Comparison of ENCODE assay signal across 1 cellular context in the genomic region with DNA sequence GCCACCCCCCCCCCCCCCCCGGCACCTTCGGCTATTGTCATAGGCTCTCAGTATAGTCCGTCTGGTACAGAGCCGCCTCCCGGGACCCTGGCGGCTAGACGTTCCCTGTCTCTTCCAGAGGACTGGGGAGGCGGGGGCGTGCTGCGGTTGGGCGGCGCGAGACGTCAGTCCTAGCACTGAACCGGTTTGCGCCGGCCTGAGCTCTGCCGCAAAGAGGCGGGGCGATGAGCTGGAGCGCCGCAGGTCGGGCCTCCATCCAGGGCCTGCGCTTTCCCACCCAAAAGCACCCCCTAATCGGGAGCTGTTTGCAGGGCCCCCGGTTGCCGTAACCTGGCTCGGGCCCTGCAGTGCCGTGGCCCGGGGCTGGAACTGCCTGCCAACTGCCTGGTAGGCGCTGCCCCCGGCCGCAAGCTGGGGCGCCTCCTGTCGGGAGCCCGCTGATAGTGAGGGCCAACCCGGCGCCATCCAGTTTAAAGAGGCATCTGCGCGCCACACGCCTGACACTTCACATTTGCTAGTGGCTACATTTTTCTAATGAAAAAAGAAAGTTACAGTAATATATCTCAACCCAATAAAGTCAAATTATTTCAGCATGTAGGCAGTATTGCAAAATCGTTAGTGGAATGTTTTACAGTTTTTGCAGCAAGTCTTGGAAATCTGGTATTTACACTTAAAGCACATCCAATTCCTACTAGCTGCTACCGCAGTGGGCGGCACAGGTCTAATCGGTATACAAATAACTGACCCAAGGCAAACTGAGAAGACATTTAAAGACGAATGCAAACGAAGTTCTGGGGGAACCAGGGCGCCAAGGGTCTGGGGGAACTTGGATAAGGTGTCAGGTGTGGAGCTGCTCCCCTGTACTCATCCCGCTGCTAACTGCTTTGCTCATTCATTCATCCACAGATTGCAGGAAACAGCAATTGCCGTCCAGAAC.
TF ChIP-seq lines count a peak whose summit lies in the region.

No MANE protein-coding gene starts in this region.

TF ChIP-seq in H1, 55 proteins besides CTCF, POLR2A, EP300 and RAD21:
- no peak for TF ChIP-seq SIX5 (IDR thresholded peaks at IDR 0.05; ENCODE audit: low read depth, low read length)
- TF ChIP-seq SP4 (IDR thresholded peaks at IDR 0.05; ENCODE audit: low read length): no peak
- TF ChIP-seq, protein P1, sequence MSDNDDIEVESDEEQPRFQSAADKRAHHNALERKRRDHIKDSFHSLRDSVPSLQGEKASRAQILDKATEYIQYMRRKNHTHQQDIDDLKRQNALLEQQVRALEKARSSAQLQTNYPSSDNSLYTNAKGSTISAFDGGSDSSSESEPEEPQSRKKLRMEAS (IDR thresholded peaks at IDR 0.05): peak; percentile 65
- TF ChIP-seq, protein P2, sequence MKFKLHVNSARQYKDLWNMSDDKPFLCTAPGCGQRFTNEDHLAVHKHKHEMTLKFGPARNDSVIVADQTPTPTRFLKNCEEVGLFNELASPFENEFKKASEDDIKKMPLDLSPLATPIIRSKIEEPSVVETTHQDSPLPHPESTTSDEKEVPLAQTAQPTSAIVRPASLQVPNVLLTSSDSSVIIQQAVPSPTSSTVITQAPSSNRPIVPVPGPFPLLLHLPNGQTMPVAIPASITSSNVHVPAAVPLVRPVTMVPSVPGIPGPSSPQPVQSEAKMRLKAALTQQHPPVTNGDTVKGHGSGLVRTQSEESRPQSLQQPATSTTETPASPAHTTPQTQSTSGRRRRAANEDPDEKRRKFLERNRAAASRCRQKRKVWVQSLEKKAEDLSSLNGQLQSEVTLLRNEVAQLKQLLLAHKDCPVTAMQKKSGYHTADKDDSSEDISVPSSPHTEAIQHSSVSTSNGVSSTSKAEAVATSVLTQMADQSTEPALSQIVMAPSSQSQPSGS (IDR thresholded peaks at IDR 0.05; ENCODE audit: low read length): no peak; the same call in 1 of the 2 replicates
- TF ChIP-seq KDM1A (IDR thresholded peaks at IDR 0.05; ENCODE audit: borderline replicate concordance, low read length): 0 out of 2 replicates have a peak, but pooled peaks have one; percentile 28
- TF ChIP-seq SIN3A (conservative IDR thresholded peaks at IDR 0.05 in 1 of 2, IDR thresholded peaks at IDR 0.05 in 1 of 2; ENCODE audit: low read depth in 1 of 2, low read length in 2 of 2): peak in 1 of 2 experiments; percentile 77; a peak in 2 of 4 replicates
- no peak for TF ChIP-seq CREB1 (IDR thresholded peaks at IDR 0.05)
- peak; percentile 55; the same call in 1 of the 2 replicates for TF ChIP-seq JUN (IDR thresholded peaks at IDR 0.05; ENCODE audit: low read depth, low read length)
- peak; percentile 73 for TF ChIP-seq TBP (IDR thresholded peaks at IDR 0.05; ENCODE audit: low read depth, low read length)
- no peak for TF ChIP-seq FOSL1 (IDR thresholded peaks at IDR 0.05; ENCODE audit: insufficient read depth, low read depth, low read length)
- TF ChIP-seq TAF1 (IDR thresholded peaks at IDR 0.05; ENCODE audit: low read depth, low read length): peak; percentile 83
- no peak for TF ChIP-seq SP2 (IDR thresholded peaks at IDR 0.05; ENCODE audit: low read length)
- peak; percentile 64 for TF ChIP-seq NANOG (IDR thresholded peaks at IDR 0.05; ENCODE audit: insufficient read depth, low read depth, low read length, poor library complexity, severe bottlenecking)
- TF ChIP-seq ASH2L (IDR thresholded peaks at IDR 0.05; ENCODE audit: low read length): peak; percentile 70
- peak; percentile 74 for TF ChIP-seq POLR2AphosphoS5 (IDR thresholded peaks at IDR 0.05; ENCODE audit: low read depth, low read length)
- TF ChIP-seq SUZ12 (IDR thresholded peaks at IDR 0.05; ENCODE audit: low read length): no peak
- TF ChIP-seq KDM5A (IDR thresholded peaks at IDR 0.05; ENCODE audit: low read length): no peak
- TF ChIP-seq EZH2 (IDR thresholded peaks at IDR 0.05; ENCODE audit: low read depth, low read length, severe bottlenecking): no peak
- TF ChIP-seq, protein P3, sequence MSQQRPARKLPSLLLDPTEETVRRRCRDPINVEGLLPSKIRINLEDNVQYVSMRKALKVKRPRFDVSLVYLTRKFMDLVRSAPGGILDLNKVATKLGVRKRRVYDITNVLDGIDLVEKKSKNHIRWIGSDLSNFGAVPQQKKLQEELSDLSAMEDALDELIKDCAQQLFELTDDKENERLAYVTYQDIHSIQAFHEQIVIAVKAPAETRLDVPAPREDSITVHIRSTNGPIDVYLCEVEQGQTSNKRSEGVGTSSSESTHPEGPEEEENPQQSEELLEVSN (IDR thresholded peaks at IDR 0.05): peak; percentile 83
- peak; percentile 80 for TF ChIP-seq YY1 (IDR thresholded peaks at IDR 0.05; ENCODE audit: low read depth, low read length)
- 0 out of 2 replicates have a peak, but pooled peaks have one; percentile 2 for TF ChIP-seq NRF1 (IDR thresholded peaks at IDR 0.05; ENCODE audit: low read depth, low read length)
- peak; percentile 77 for TF ChIP-seq TAF7 (optimal IDR thresholded peaks at IDR 0.05; ENCODE audit: borderline replicate concordance, low read depth, low read length)
- TF ChIP-seq, protein P4, sequence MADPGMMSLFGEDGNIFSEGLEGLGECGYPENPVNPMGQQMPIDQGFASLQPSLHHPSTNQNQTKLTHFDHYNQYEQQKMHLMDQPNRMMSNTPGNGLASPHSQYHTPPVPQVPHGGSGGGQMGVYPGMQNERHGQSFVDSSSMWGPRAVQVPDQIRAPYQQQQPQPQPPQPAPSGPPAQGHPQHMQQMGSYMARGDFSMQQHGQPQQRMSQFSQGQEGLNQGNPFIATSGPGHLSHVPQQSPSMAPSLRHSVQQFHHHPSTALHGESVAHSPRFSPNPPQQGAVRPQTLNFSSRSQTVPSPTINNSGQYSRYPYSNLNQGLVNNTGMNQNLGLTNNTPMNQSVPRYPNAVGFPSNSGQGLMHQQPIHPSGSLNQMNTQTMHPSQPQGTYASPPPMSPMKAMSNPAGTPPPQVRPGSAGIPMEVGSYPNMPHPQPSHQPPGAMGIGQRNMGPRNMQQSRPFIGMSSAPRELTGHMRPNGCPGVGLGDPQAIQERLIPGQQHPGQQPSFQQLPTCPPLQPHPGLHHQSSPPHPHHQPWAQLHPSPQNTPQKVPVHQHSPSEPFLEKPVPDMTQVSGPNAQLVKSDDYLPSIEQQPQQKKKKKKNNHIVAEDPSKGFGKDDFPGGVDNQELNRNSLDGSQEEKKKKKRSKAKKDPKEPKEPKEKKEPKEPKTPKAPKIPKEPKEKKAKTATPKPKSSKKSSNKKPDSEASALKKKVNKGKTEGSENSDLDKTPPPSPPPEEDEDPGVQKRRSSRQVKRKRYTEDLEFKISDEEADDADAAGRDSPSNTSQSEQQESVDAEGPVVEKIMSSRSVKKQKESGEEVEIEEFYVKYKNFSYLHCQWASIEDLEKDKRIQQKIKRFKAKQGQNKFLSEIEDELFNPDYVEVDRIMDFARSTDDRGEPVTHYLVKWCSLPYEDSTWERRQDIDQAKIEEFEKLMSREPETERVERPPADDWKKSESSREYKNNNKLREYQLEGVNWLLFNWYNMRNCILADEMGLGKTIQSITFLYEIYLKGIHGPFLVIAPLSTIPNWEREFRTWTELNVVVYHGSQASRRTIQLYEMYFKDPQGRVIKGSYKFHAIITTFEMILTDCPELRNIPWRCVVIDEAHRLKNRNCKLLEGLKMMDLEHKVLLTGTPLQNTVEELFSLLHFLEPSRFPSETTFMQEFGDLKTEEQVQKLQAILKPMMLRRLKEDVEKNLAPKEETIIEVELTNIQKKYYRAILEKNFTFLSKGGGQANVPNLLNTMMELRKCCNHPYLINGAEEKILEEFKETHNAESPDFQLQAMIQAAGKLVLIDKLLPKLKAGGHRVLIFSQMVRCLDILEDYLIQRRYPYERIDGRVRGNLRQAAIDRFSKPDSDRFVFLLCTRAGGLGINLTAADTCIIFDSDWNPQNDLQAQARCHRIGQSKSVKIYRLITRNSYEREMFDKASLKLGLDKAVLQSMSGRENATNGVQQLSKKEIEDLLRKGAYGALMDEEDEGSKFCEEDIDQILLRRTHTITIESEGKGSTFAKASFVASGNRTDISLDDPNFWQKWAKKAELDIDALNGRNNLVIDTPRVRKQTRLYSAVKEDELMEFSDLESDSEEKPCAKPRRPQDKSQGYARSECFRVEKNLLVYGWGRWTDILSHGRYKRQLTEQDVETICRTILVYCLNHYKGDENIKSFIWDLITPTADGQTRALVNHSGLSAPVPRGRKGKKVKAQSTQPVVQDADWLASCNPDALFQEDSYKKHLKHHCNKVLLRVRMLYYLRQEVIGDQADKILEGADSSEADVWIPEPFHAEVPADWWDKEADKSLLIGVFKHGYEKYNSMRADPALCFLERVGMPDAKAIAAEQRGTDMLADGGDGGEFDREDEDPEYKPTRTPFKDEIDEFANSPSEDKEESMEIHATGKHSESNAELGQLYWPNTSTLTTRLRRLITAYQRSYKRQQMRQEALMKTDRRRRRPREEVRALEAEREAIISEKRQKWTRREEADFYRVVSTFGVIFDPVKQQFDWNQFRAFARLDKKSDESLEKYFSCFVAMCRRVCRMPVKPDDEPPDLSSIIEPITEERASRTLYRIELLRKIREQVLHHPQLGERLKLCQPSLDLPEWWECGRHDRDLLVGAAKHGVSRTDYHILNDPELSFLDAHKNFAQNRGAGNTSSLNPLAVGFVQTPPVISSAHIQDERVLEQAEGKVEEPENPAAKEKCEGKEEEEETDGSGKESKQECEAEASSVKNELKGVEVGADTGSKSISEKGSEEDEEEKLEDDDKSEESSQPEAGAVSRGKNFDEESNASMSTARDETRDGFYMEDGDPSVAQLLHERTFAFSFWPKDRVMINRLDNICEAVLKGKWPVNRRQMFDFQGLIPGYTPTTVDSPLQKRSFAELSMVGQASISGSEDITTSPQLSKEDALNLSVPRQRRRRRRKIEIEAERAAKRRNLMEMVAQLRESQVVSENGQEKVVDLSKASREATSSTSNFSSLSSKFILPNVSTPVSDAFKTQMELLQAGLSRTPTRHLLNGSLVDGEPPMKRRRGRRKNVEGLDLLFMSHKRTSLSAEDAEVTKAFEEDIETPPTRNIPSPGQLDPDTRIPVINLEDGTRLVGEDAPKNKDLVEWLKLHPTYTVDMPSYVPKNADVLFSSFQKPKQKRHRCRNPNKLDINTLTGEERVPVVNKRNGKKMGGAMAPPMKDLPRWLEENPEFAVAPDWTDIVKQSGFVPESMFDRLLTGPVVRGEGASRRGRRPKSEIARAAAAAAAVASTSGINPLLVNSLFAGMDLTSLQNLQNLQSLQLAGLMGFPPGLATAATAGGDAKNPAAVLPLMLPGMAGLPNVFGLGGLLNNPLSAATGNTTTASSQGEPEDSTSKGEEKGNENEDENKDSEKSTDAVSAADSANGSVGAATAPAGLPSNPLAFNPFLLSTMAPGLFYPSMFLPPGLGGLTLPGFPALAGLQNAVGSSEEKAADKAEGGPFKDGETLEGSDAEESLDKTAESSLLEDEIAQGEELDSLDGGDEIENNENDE (IDR thresholded peaks at IDR 0.05; ENCODE audit: insufficient replicate concordance, low read length): peak; percentile 65
- TF ChIP-seq PHF8 (conservative IDR thresholded peaks at IDR 0.05; ENCODE audit: low read depth, low read length): peak; percentile 90
- TF ChIP-seq GABPA (IDR thresholded peaks at IDR 0.05; ENCODE audit: borderline replicate concordance, insufficient read depth, low read length): no peak
- TF ChIP-seq RBBP5 (IDR thresholded peaks at IDR 0.05; ENCODE audit: borderline replicate concordance, low read depth, low read length): peak; percentile 40; the same call in 1 of the 2 replicates
- TF ChIP-seq CBX8 (IDR thresholded peaks at IDR 0.05; ENCODE audit: borderline replicate concordance, low read depth, low read length): no peak
- peak; percentile 90; the same call in 1 of the 2 replicates for TF ChIP-seq EGR1 (IDR thresholded peaks at IDR 0.05; ENCODE audit: borderline replicate concordance, low read depth, low read length)
